Comparison of ENCODE assay signal across 31 cellular contexts in the genomic region with DNA sequence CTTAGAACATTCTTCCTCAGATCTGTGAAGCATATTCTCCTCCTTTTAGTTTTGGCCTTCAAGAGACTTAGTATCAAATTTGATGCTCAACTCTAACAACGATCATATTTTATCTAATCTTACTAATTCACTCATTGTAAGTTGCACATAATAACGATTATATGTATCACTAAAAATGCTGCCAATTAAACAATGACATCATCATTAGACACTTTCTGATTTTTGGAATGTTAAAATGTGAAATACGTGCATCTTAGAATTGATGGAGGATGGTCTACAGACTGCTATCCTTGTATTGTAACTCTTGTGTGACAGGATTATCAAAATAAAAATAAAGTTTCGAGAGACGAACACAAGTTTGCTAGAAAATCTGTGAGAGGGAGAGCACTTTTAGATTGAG.
"Had no signal": no experiment of that assay in that cellular context is flagged by ENCODE, and none has a peak within 500 bp of the region (broad histone marks: within the 10 kb centered on the region; RNA-seq: fewer than 3 reads in every experiment).

No MANE protein-coding gene starts in this region.

- H3K4me3 Mint-ChIP-seq: activated CD4-positive, alpha-beta memory T cell treated with anti-CD3 and anti-CD28 coated beads, Interleukin-2, amount 10 ng/mL, durations not matched to agents 7 days and 5 days; activated CD4-positive, alpha-beta T cell treated with anti-CD3 and anti-CD28 coated beads, Interleukin-2, amount 10 ng/mL, durations not matched to agents 7 days and 5 days; activated naive CD4-positive, alpha-beta T cell treated with anti-CD3 and anti-CD28 coated beads, Interleukin-2, amount 10 ng/mL, durations not matched to agents 7 days and 5 days; activated T-cell treated with anti-CD3 and anti-CD28 coated beads, Interleukin-2, amount 50 U/mL, for 24 hours; activated T-cell treated with anti-CD3 and anti-CD28 coated beads, Interleukin-2, amount 50 U/mL, for 72 hours; effector memory CD8-positive, alpha-beta T cell; WTC11 had no signal

- H3K27ac Mint-ChIP-seq: activated CD4-positive, alpha-beta memory T cell treated with anti-CD3 and anti-CD28 coated beads, Interleukin-2, amount 10 ng/mL, durations not matched to agents 7 days and 5 days; activated CD4-positive, alpha-beta T cell treated with anti-CD3 and anti-CD28 coated beads, Interleukin-2, amount 10 ng/mL, durations not matched to agents 7 days and 5 days; activated naive CD4-positive, alpha-beta T cell treated with anti-CD3 and anti-CD28 coated beads, Interleukin-2, amount 10 ng/mL, durations not matched to agents 7 days and 5 days; activated T-cell treated with anti-CD3 and anti-CD28 coated beads, Interleukin-2, amount 50 U/mL, for 24 hours; activated T-cell treated with anti-CD3 and anti-CD28 coated beads, Interleukin-2, amount 50 U/mL, for 72 hours; effector memory CD8-positive, alpha-beta T cell; WTC11 had no signal

- H3K36me3 Mint-ChIP-seq: activated naive CD4-positive, alpha-beta T cell treated with anti-CD3 and anti-CD28 coated beads, Interleukin-2, amount 10 ng/mL, durations not matched to agents 7 days and 5 days had no signal

- H3K9me3 Mint-ChIP-seq: activated CD4-positive, alpha-beta T cell treated with anti-CD3 and anti-CD28 coated beads, Interleukin-2, amount 10 ng/mL, durations not matched to agents 7 days and 5 days; activated naive CD4-positive, alpha-beta T cell treated with anti-CD3 and anti-CD28 coated beads, Interleukin-2, amount 10 ng/mL, durations not matched to agents 7 days and 5 days; activated T-cell treated with anti-CD3 and anti-CD28 coated beads, Interleukin-2, amount 50 U/mL, for 24 hours; activated T-cell treated with anti-CD3 and anti-CD28 coated beads, Interleukin-2, amount 50 U/mL, for 72 hours had no signal

- FAIRE-seq: colon had no signal

- H3K4me1 ChIP-seq: adrenal gland, body of pancreas, esophagus muscularis mucosa, foreskin keratinocyte, gastrocnemius medialis, heart left ventricle had no signal

- H3K4me1 Mint-ChIP-seq: activated CD4-positive, alpha-beta memory T cell treated with anti-CD3 and anti-CD28 coated beads, Interleukin-2, amount 10 ng/mL, durations not matched to agents 7 days and 5 days; activated CD4-positive, alpha-beta T cell treated with anti-CD3 and anti-CD28 coated beads, Interleukin-2, amount 10 ng/mL, durations not matched to agents 7 days and 5 days; activated naive CD4-positive, alpha-beta T cell treated with anti-CD3 and anti-CD28 coated beads, Interleukin-2, amount 10 ng/mL, durations not matched to agents 7 days and 5 days had no signal

- H3K27ac ChIP-seq: adrenal gland, body of pancreas, esophagus muscularis mucosa, foreskin keratinocyte, gastrocnemius medialis, heart left ventricle, VCaP had no signal

- ATAC-seq: activated T-cell treated with anti-CD3 and anti-CD28 coated beads, Interleukin-2, amount 50 U/mL, for 72 hours; body of pancreas; effector memory CD8-positive, alpha-beta T cell; foreskin keratinocyte; gastrocnemius medialis; heart left ventricle; WTC11 had no signal

- H3K27me3 Mint-ChIP-seq: activated CD4-positive, alpha-beta memory T cell treated with anti-CD3 and anti-CD28 coated beads, Interleukin-2, amount 10 ng/mL, durations not matched to agents 7 days and 5 days; activated CD4-positive, alpha-beta T cell treated with anti-CD3 and anti-CD28 coated beads, Interleukin-2, amount 10 ng/mL, durations not matched to agents 7 days and 5 days; activated naive CD4-positive, alpha-beta T cell treated with anti-CD3 and anti-CD28 coated beads, Interleukin-2, amount 10 ng/mL, durations not matched to agents 7 days and 5 days; activated T-cell treated with anti-CD3 and anti-CD28 coated beads, Interleukin-2, amount 50 U/mL, for 24 hours; effector memory CD8-positive, alpha-beta T cell had no signal

- H3K36me3 ChIP-seq: adrenal gland, esophagus muscularis mucosa, gastrocnemius medialis, heart left ventricle had no signal

- H3K9me3 ChIP-seq: adrenal gland, body of pancreas, esophagus muscularis mucosa, gastrocnemius medialis had no signal

- H3K27me3 ChIP-seq: adrenal gland, body of pancreas, esophagus muscularis mucosa, foreskin keratinocyte, gastrocnemius medialis, heart left ventricle had no signal

- H3K4me3 ChIP-seq: adrenal gland, body of pancreas, esophagus muscularis mucosa, gastrocnemius medialis, heart left ventricle had no signal

- DNase-seq: activated CD4-positive, alpha-beta memory T cell treated with anti-CD3 and anti-CD28 coated beads, Interleukin-2, amount 10 ng/mL, durations not matched to agents 7 days and 5 days; activated CD4-positive, alpha-beta T cell treated with anti-CD3 and anti-CD28 coated beads for 1 hour; activated CD4-positive, alpha-beta T cell treated with anti-CD3 and anti-CD28 coated beads for 4 hours; activated CD4-positive, alpha-beta T cell treated with anti-CD3 and anti-CD28 coated beads, Interleukin-2, amount 10 ng/mL, durations not matched to agents 7 days and 5 days; activated CD4-positive, alpha-beta T cell treated with anti-CD3 and anti-CD28 coated beads, Interleukin-2, amount 50 U/mL, for 4 hours; activated CD8-positive, alpha-beta memory T cell treated with anti-CD3 and anti-CD28 coated beads, Interleukin-2, amount 50 U/mL, for 48 hours; activated gamma-delta T cell; activated naive CD4-positive, alpha-beta T cell; activated naive CD4-positive, alpha-beta T cell treated with anti-CD3 and anti-CD28 coated beads, Interleukin-2, amount 10 ng/mL, durations not matched to agents 7 days and 5 days; activated T-cell treated with anti-CD3 and anti-CD28 coated beads for 4 hours; activated T-cell treated with anti-CD3 and anti-CD28 coated beads, Interleukin-2, amount 50 U/mL, for 24 hours; activated T-cell treated with anti-CD3 and anti-CD28 coated beads, Interleukin-2, amount 50 U/mL, for 72 hours; adrenal gland; amygdala; aorta; body of pancreas; caudate nucleus; cortex of kidney; dermis blood vessel endothelial cell; effector CD4-positive, alpha-beta T cell; effector memory CD8-positive, alpha-beta T cell; erythroblast; foreskin keratinocyte; gastrocnemius medialis; glutamatergic neuron; heart left ventricle; T-helper 2 cell had no signal
